ENCODE assay signal across 16 cellular contexts in genomic region chr17:1312261-1312870, GRCh38. TPM values are rescaled to one million over a fixed set of nuclear protein-coding genes. Genes with fewer than 3 reads are reported as not detected.
DNase-seq lines count a peak whose midpoint lies in the region; ATAC-seq, FAIRE-seq and TF ChIP-seq lines count a peak whose summit lies in the region.
"Had no signal": no experiment of that assay in that cellular context is flagged by ENCODE, and none has a peak within 500 bp of the region (broad histone marks: within the 10 kb centered on the region; RNA-seq: fewer than 3 reads in every experiment).

No MANE protein-coding gene starts in this region.

- H3K4me3 ChIP-seq in K562 (no peak overlapping the region), upper lobe of right lung (no peak overlapping the region)
- H3K4me3 ChIP-seq: adrenal gland, dorsolateral prefrontal cortex, smooth muscle cell had no signal

- POLR2A ChIA-PET in K562 (lab: Yijun Ruan, JAX) = no interaction called here

- 4% methylated on average over 4 of the region's 9 CpGs for WGBS in K562 (ENCODE audit: insufficient coverage, low coverage, missing lambda C conversion rate)

- no peak overlapping the region for H3K27ac ChIP-seq in K562 (ENCODE audit: extremely low read depth, low read depth, low read length)
- H3K27ac ChIP-seq in upper lobe of right lung = no peak overlapping the region
- H3K27ac ChIP-seq: adrenal gland, C4-2B, dorsolateral prefrontal cortex, KMS-11 had no signal

- H3K4me1 ChIP-seq in K562 (replicated peaks in 1 of 2; ENCODE audit: control insufficient read depth in 2 of 2, insufficient read depth in 2 of 2, low read length in 2 of 2) (peaks cover 0 to 9% of the 10 kb centered on the region in 2 experiments; a peak in 2 of 5 replicates), upper lobe of right lung (no peaks in the 10 kb centered on the region)
- H3K4me1 ChIP-seq: adrenal gland had no signal

- no peaks in the 10 kb centered on the region for H4K20me1 ChIP-seq in K562 (replicated peaks; ENCODE audit: control insufficient read depth, insufficient read depth, low read length)

- ATAC-seq in K562 (peak; percentile 88), upper lobe of right lung (peak; percentile 57)

- H3K27me3 ChIP-seq in K562 (ENCODE audit: control insufficient read depth in 2 of 2, insufficient read depth in 2 of 2, low read length in 2 of 2) (peaks cover 7 to 11% of the 10 kb centered on the region in 2 experiments; a peak in 4 of 5 replicates), upper lobe of right lung (peaks cover 6% of the 10 kb centered on the region)

- no peaks in the 10 kb centered on the region for H3K9me3 ChIP-seq in K562 (replicated peaks; ENCODE audit: control insufficient read depth, insufficient read depth, low read depth, low read length)
- H3K9me3 ChIP-seq in upper lobe of right lung = no peaks in the 10 kb centered on the region
- H3K9me3 ChIP-seq: adrenal gland had no signal

- H3K9ac ChIP-seq in K562 (ENCODE audit: insufficient read depth in 1 of 2, low read depth in 2 of 2, low read length in 2 of 2) = no peak overlapping the region
- H3K9ac ChIP-seq: KMS-11 had no signal

- intact Hi-C loops in K562 (cut with micrococcal nuclease) = no loop called here
- intact Hi-C loops in upper lobe of right lung (cut with DNase I) = no loop called here

- in situ Hi-C loops in K562 (cut with MboI) = no loop called here

- DNase-seq in activated naive CD4-positive, alpha-beta T cell treated with anti-CD3 and anti-CD28 coated beads, Interleukin-2, amount 10 ng/mL, durations not matched to agents 7 days and 5 days = peak; percentile 50
- no peak for DNase-seq in activated naive CD4-positive, alpha-beta T cell treated with Interleukin-2 at 50 U/mL for 16 hours
- peak; percentile 10 for DNase-seq in NCI-H1694 treated with DMSO at 0.1 percent for 48 hours (lab: John Stamatoyannopoulos, UW)
- DNase-seq in K562 (ENCODE audit: extremely low read depth in 1 of 4, low spot score in 3 of 4) = peak; percentile 51 to 72 (median 60)
- no peak for DNase-seq in upper lobe of right lung
- no peak for DNase-seq in Ammon's horn (ENCODE audit: low spot score)
- no peak for DNase-seq in occipital lobe (lab: John Stamatoyannopoulos, UW)
- no peak for DNase-seq in HPDE6-E6E7 (ENCODE audit: extremely low spot score)
- DNase-seq: dorsolateral prefrontal cortex, foreskin fibroblast, NCI-H774 had no signal

- no peak for FAIRE-seq in K562 (lab: Jason Lieb, UNC)

- no peak for TF ChIP-seq RAD21 in K562 (CRISPR knock-in tag; conservative IDR thresholded peaks at IDR 0.05 in 1 of 2, IDR thresholded peaks at IDR 0.05 in 1 of 2)

- H3K27me3 Mint-ChIP-seq in activated naive CD4-positive, alpha-beta T cell treated with anti-CD3 and anti-CD28 coated beads, Interleukin-2, amount 10 ng/mL, durations not matched to agents 7 days and 5 days = peaks cover 49% of the 10 kb centered on the region

- no peaks in the 10 kb centered on the region for H3K9me3 Mint-ChIP-seq in activated naive CD4-positive, alpha-beta T cell treated with anti-CD3 and anti-CD28 coated beads, Interleukin-2, amount 10 ng/mL, durations not matched to agents 7 days and 5 days

- H3K79me2 ChIP-seq in K562 (ENCODE audit: control insufficient read depth, insufficient read depth, low read length) = no peaks in the 10 kb centered on the region

- TF ChIP-seq EP300 in K562 (IDR thresholded peaks at IDR 0.05; ENCODE audit: low read length) = no peak

- H3K36me3 Mint-ChIP-seq in activated naive CD4-positive, alpha-beta T cell treated with anti-CD3 and anti-CD28 coated beads, Interleukin-2, amount 10 ng/mL, durations not matched to agents 7 days and 5 days = no peaks in the 10 kb centered on the region

- CTCF ChIA-PET in activated naive CD4-positive, alpha-beta T cell treated with anti-CD3 and anti-CD28 coated beads, Interleukin-2, amount 10 ng/mL, durations not matched to agents 7 days and 5 days (lab: Charles Lee) = no interaction called here
- CTCF ChIA-PET in K562 (lab: Yijun Ruan, JAX; ENCODE audit: low intra/inter-chr PET ratio) = no interaction called here

- no peaks in the 10 kb centered on the region for H3K36me3 ChIP-seq in K562 (ENCODE audit: control insufficient read depth, insufficient read depth, low read length)
- no peaks in the 10 kb centered on the region for H3K36me3 ChIP-seq in upper lobe of right lung
- H3K36me3 ChIP-seq: adrenal gland had no signal

- H3K4me1 Mint-ChIP-seq in activated naive CD4-positive, alpha-beta T cell treated with anti-CD3 and anti-CD28 coated beads, Interleukin-2, amount 10 ng/mL, durations not matched to agents 7 days and 5 days = no peaks in the 10 kb centered on the region

- no peak overlapping the region for H3K27ac Mint-ChIP-seq in activated naive CD4-positive, alpha-beta T cell treated with anti-CD3 and anti-CD28 coated beads, Interleukin-2, amount 10 ng/mL, durations not matched to agents 7 days and 5 days

- no peaks in the 10 kb centered on the region for H3K9me1 ChIP-seq in K562 (ENCODE audit: control insufficient read depth, insufficient read depth, low read length)

- TF ChIP-seq CTCF in K562 (IDR thresholded peaks at IDR 0.05 in 2 of 3, conservative IDR thresholded peaks at IDR 0.05 in 1 of 3; ENCODE audit: insufficient read depth in 2 of 3, low read depth in 1 of 3, low read length in 3 of 3) (no peak), upper lobe of right lung (IDR thresholded peaks at IDR 0.05) (no peak)

- no peak overlapping the region for H2AFZ ChIP-seq in K562 (ENCODE audit: low read depth, low read length)

- no peak for TF ChIP-seq POLR2A in K562 (conservative IDR thresholded peaks at IDR 0.05)

- BruUV-seq in K562 (replicated peaks; lab: Mats Ljungman, UMichigan) = no TSS peak

- no peak overlapping the region for H3K4me3 Mint-ChIP-seq in activated naive CD4-positive, alpha-beta T cell treated with anti-CD3 and anti-CD28 coated beads, Interleukin-2, amount 10 ng/mL, durations not matched to agents 7 days and 5 days

- no peak overlapping the region for H3K4me2 ChIP-seq in K562 (ENCODE audit: insufficient read depth, low read length)
- H3K4me2 ChIP-seq: KMS-11, smooth muscle cell had no signal

TF ChIP-seq in K562, 482 proteins besides CTCF, POLR2A, EP300 and RAD21 (continues in another document):
- TF ChIP-seq HDAC2 (IDR thresholded peaks at IDR 0.05) (no peak), USF2 (CRISPR knock-in tag; IDR thresholded peaks at IDR 0.05) (peak; percentile 86), RBM14 (IDR thresholded peaks at IDR 0.05; ENCODE audit: borderline replicate concordance, insufficient read depth, low read depth, low read length) (no peak), CHCHD3 (CRISPR knock-in tag; IDR thresholded peaks at IDR 0.05) (no peak), DACH1 (IDR thresholded peaks at IDR 0.05; ENCODE audit: partially characterized antibody) (peak; percentile 19)

RNA-seq across cellular contexts. Expression of gene TRARG1, which starts 32.9 kb away (rescaled TPM):
- total RNA-seq in K562 (2011; cell fraction: chromatin; rRNA removed; ENCODE audit: low replicate concordance) = 0.07 TPM in 1 of 2 replicates, not detected in the other
- total RNA-seq in K562 (2011; cell fraction: nucleolus; rRNA removed) = 0.17 TPM in 1 of 2 replicates, not detected in the other
- total RNA-seq in K562 (2011; cell fraction: nucleoplasm; rRNA removed) = not detected in 2 replicates
- not detected in 2 replicates for total RNA-seq in K562 (2014; rRNA removed)
- total RNA-seq in K562 (2014; rRNA removed; fragmentation: Illumina TruSeq; extraction: Trizol) = not detected in 2 replicates
- not detected in 2 replicates for total RNA-seq in K562 (2015; rRNA removed; fragmentation: Illumina TruSeq; extraction: Trizol)
- not detected in 2 replicates for total RNA-seq in K562 (2021)
- polyA plus RNA-seq in K562 (2011; rRNA removed) = 0.01 and 0.06 TPM in 2 replicates
- 0.25 TPM in 1 of 2 replicates, not detected in the other for polyA plus RNA-seq in K562 (2011; cell fraction: cytosol; rRNA removed)
- polyA plus RNA-seq in K562 (2011; cell fraction: nucleus; rRNA removed) = 0.11 TPM in 1 of 2 replicates, not detected in the other
- 0.01 TPM in 1 of 2 replicates, not detected in the other for polyA plus RNA-seq in K562 (2012)
- polyA plus RNA-seq in K562 (2014; fragmentation: Illumina TruSeq; extraction: Trizol) = not detected in 2 replicates
- not detected for polyA plus RNA-seq in K562 (2014; fragmentation: Nextera tagmentation; extraction: Ambion mirVana)
- not detected in 2 replicates for polyA plus RNA-seq in K562 (2014; rRNA removed)
- 0.07 TPM in 1 of 2 replicates, not detected in the other for polyA minus RNA-seq in K562 (2011; rRNA and poly(A)+ RNA removed)
- polyA minus RNA-seq in K562 (2011; cell fraction: cytosol; rRNA and poly(A)+ RNA removed) = 0.29 TPM in 1 of 2 replicates, not detected in the other
- polyA minus RNA-seq in K562 (2011; cell fraction: nucleus; rRNA and poly(A)+ RNA removed) = not detected in 2 replicates
- total RNA-seq in upper lobe of right lung = not detected
- total RNA-seq in occipital lobe = not detected
- total RNA-seq: smooth muscle cell had no signal
- polyA plus RNA-seq: neural cell, smooth muscle cell had no signal

RNA-seq across cellular contexts. Expression of gene BHLHA9, which starts 42.1 kb away (rescaled TPM):
- not detected in 2 replicates for total RNA-seq in K562 (2011; cell fraction: chromatin; rRNA removed; ENCODE audit: low replicate concordance)
- total RNA-seq in K562 (2011; cell fraction: nucleolus; rRNA removed) = not detected in 2 replicates
- total RNA-seq in K562 (2011; cell fraction: nucleoplasm; rRNA removed) = not detected in 2 replicates
- not detected in 2 replicates for total RNA-seq in K562 (2014; rRNA removed)
- total RNA-seq in K562 (2014; rRNA removed; fragmentation: Illumina TruSeq; extraction: Trizol) = not detected in 2 replicates
- not detected in 2 replicates for total RNA-seq in K562 (2015; rRNA removed; fragmentation: Illumina TruSeq; extraction: Trizol)
- total RNA-seq in K562 (2021) = not detected in 2 replicates
- polyA plus RNA-seq in K562 (2011; rRNA removed) = not detected in 2 replicates
- not detected in 2 replicates for polyA plus RNA-seq in K562 (2011; cell fraction: cytosol; rRNA removed)
- not detected in 2 replicates for polyA plus RNA-seq in K562 (2011; cell fraction: nucleus; rRNA removed)
- polyA plus RNA-seq in K562 (2012) = not detected in 2 replicates
- polyA plus RNA-seq in K562 (2014; fragmentation: Illumina TruSeq; extraction: Trizol) = not detected in 2 replicates
- polyA plus RNA-seq in K562 (2014; fragmentation: Nextera tagmentation; extraction: Ambion mirVana) = not detected
- polyA plus RNA-seq in K562 (2014; rRNA removed) = not detected in 2 replicates
- polyA minus RNA-seq in K562 (2011; rRNA and poly(A)+ RNA removed) = not detected in 2 replicates
- polyA minus RNA-seq in K562 (2011; cell fraction: cytosol; rRNA and poly(A)+ RNA removed) = not detected in 2 replicates
- not detected in 2 replicates for polyA minus RNA-seq in K562 (2011; cell fraction: nucleus; rRNA and poly(A)+ RNA removed)
- not detected for total RNA-seq in upper lobe of right lung
- total RNA-seq in occipital lobe = not detected
- total RNA-seq: adrenal gland, smooth muscle cell had no signal
- polyA plus RNA-seq: adrenal gland, neural cell, smooth muscle cell had no signal

Comparison
In these comparisons a context has a peak if more than half of its experiments do, and no peak if none do; other contexts are left out.
1. DNase-seq: peak in activated naive CD4-positive, alpha-beta T cell treated with anti-CD3 and anti-CD28 coated beads, Interleukin-2, amount 10 ng/mL, durations not matched to agents 7 days and 5 days (single experiment), NCI-H1694 treated with DMSO at 0.1 percent for 48 hours (single experiment) and K562 (4 of 4); none in activated naive CD4-positive, alpha-beta T cell treated with Interleukin-2 at 50 U/mL for 16 hours (single experiment), upper lobe of right lung (single experiment), Ammon's horn (single experiment), occipital lobe (single experiment) and HPDE6-E6E7 (single experiment).